16 cellular contexts compared by ENCODE assay signal in the genomic region with DNA sequence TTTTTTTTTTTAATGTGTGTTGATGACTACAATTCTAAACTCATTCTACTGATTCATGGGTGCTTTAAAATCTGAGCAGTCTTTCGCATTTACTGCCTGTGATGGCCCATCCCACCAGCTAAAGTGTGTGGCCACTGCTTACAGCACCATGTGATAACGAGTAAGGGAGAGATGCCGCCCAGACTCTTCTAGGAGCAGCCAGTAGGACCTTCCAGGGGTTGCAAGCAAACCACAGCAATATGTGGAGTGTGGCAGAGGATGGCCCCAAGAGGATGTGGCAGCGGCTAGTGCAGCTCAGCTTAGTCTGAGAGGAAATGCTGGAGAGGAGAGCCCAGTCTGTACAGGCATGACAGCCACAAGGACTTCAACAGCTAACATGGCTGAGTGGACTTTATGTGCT. TPM values are rescaled to one million over a fixed set of nuclear protein-coding genes. Genes with fewer than 3 reads are reported as not detected.
DNase-seq lines count a peak whose midpoint lies in the region; ATAC-seq, FAIRE-seq and TF ChIP-seq lines count a peak whose summit lies in the region.
"Had no signal": no experiment of that assay in that cellular context is flagged by ENCODE, and none has a peak within 500 bp of the region (broad histone marks: within the 10 kb centered on the region; RNA-seq: fewer than 3 reads in every experiment).

No MANE protein-coding gene starts in this region.

- RAD21 ChIA-PET in GM12878 (lab: Charles Lee; ENCODE audit: unreplicated experiment) = interaction anchor here (0.6 to 1.8 kb wide), 9 partner anchors 9 to 120 kb away, joined by 3 to 6 read pairs (median 3); no protein-coding TSS in a partner anchor

- SMC1A ChIA-PET in GM12878 (lab: Charles Lee; ENCODE audit: uncharacterized antibody, unreplicated experiment) = interaction anchor here (0.9 to 2.8 kb wide), 13 partner anchors 9 to 120 kb away, joined by 3 to 21 read pairs (median 5); partner anchors contain the start of gene IL1B

- H3K4me3 ChIP-seq in BLaER1 = no peak overlapping the region
- no peak overlapping the region for H3K4me3 ChIP-seq in GM12878
- H3K4me3 ChIP-seq in GM23248 = no peak overlapping the region

- intact Hi-C loops in GM12878 (cut with micrococcal nuclease; ENCODE audit: unreplicated experiment) = no loop called here

- no peaks in the 10 kb centered on the region for H3K79me2 ChIP-seq in GM12878 (ENCODE audit: control insufficient read depth, insufficient read depth, low read length)
- H3K79me2 ChIP-seq in GM23248 (ENCODE audit: insufficient read depth) = no peaks in the 10 kb centered on the region

- H2AFZ ChIP-seq in GM12878 (ENCODE audit: control insufficient read depth, low read depth, low read length) (no peak overlapping the region), GM23248 (no peak overlapping the region)

- H3F3A ChIP-seq in GM23248 (ENCODE audit: insufficient read depth) = peaks cover 16% of the 10 kb centered on the region

- H3K9me3 ChIP-seq in BLaER1 (peaks cover 14% of the 10 kb centered on the region; the same call in 1 of the 2 replicates), GM12878 (replicated peaks; ENCODE audit: control insufficient read depth, insufficient read depth, low read length) (no peaks in the 10 kb centered on the region), GM23248 (ENCODE audit: low read depth) (no peaks in the 10 kb centered on the region)

- FAIRE-seq in GM12878 (lab: Jason Lieb, UNC) = no peak
- FAIRE-seq: endometrium had no signal

- in situ Hi-C loops in GM12878 (cut with MboI) = no loop called here
- in situ Hi-C loops in GM23248 (cut with MboI) = no loop called here

- DNase-seq in SKM-1 treated with dmso at 0.1 percent for 144 hours (lab: John Stamatoyannopoulos, UW; ENCODE audit: unreplicated experiment) = peak; percentile 55
- DNase-seq in GM12878 (ENCODE audit: low read depth, low spot score) = no peak
- no peak for DNase-seq in GM23248
- no peak for DNase-seq in NCI-H82 (lab: John Stamatoyannopoulos, UW)
- no peak for DNase-seq in HT-29 (ENCODE audit: low spot score)
- no peak for DNase-seq in NCI-H510A treated with DMSO at 0.1 percent for 48 hours (lab: John Stamatoyannopoulos, UW)
- DNase-seq: activated T-cell treated with anti-CD3 and anti-CD28 coated beads, Interleukin-2, amount 50 U/mL, for 4 hours; C1 segment of cervical spinal cord; kidney glomerular epithelial cell; NCI-H2171 treated with DMSO at 0.1 percent for 48 hours; retina; stimulated activated CD4-positive, alpha-beta T cell treated with anti-CD3 and anti-CD28 coated beads, Interleukin-4, amount 100 ng/mL, for 4 hours had no signal

- H4K20me1 ChIP-seq in BLaER1 (no peaks in the 10 kb centered on the region), GM12878 (ENCODE audit: control insufficient read depth, insufficient read depth) (no peaks in the 10 kb centered on the region), GM23248 (ENCODE audit: insufficient read depth) (no peaks in the 10 kb centered on the region)

- H3K9me2 ChIP-seq in GM23248 (ENCODE audit: insufficient read depth) = no peaks in the 10 kb centered on the region

- BruUV-seq in GM12878 (replicated peaks; lab: Mats Ljungman, UMichigan) = no TSS peak

- H3K27ac ChIP-seq in BLaER1 (peak overlapping the region; percentile 42), GM12878 (ENCODE audit: control insufficient read depth, insufficient read depth) (no peak overlapping the region), GM23248 (no peak overlapping the region)

- H3K9ac ChIP-seq in BLaER1 (peak overlapping the region; percentile 1; the same call in 1 of the 2 replicates), GM12878 (ENCODE audit: control insufficient read depth, insufficient read depth, low read length) (no peak overlapping the region), GM23248 (no peak overlapping the region)

- 41% methylated on average over 4 of the region's 4 CpGs for WGBS in GM12878 (ENCODE audit: insufficient coverage, insufficient replicate concordance, low lambda C conversion rate, missing lambda C conversion rate)
- WGBS in GM23248 (ENCODE audit: low coverage in 1 of 2, low lambda C conversion rate in 2 of 2, missing lambda C conversion rate in 2 of 2), 2 experiments = 76 to 87% methylated on average over 4 of the region's 4 CpGs

- POLR2A ChIA-PET in GM12878 (lab: Charles Lee) = interaction anchor here (0.6 to 1.5 kb wide), 2 partner anchors 9 to 126 kb away, joined by 5 to 8 read pairs; no protein-coding TSS in a partner anchor

- no peaks in the 10 kb centered on the region for H3K36me3 ChIP-seq in BLaER1
- no peaks in the 10 kb centered on the region for H3K36me3 ChIP-seq in GM12878 (ENCODE audit: control insufficient read depth in 2 of 2, insufficient read depth in 2 of 2, low read length in 1 of 2)
- H3K36me3 ChIP-seq in GM23248 (ENCODE audit: low read depth) = no peaks in the 10 kb centered on the region

- peak; percentile 38 for ATAC-seq in GM18909 (IDR thresholded peaks at IDR 0.05; ENCODE audit: poor library complexity, unreplicated experiment)
- peak; percentile 59 for ATAC-seq in GM12878

- TF ChIP-seq RAD21 in GM12878 (IDR thresholded peaks at IDR 0.05; ENCODE audit: insufficient read depth, low read depth, low read length) = no peak

- H3K4me2 ChIP-seq in BLaER1 = peak overlapping the region; percentile 50
- 0 out of 2 replicates have a peak overlapping the region, but pooled peaks have one; percentile 33 for H3K4me2 ChIP-seq in GM12878 (ENCODE audit: control insufficient read depth, insufficient read depth)
- no peak overlapping the region for H3K4me2 ChIP-seq in GM23248 (ENCODE audit: unreplicated experiment)

- H3K27me3 ChIP-seq in BLaER1 (no peaks in the 10 kb centered on the region), GM12878 (replicated peaks in 1 of 2; ENCODE audit: control insufficient read depth in 2 of 2, insufficient read depth in 2 of 2, low read length in 1 of 2) (no peaks in the 10 kb centered on the region), GM23248 (replicated peaks; ENCODE audit: insufficient read depth) (no peaks in the 10 kb centered on the region)

- TF ChIP-seq CTCF in GM12878 (IDR thresholded peaks at IDR 0.05 in 2 of 3, conservative IDR thresholded peaks at IDR 0.05 in 1 of 3; ENCODE audit: control insufficient read depth in 2 of 3, extremely low read depth in 1 of 3, insufficient read depth in 1 of 3, low read depth in 3 of 3, low read length in 3 of 3) = no peak

- no peak for TF ChIP-seq EP300 in GM12878 (IDR thresholded peaks at IDR 0.05; ENCODE audit: borderline replicate concordance in 1 of 2, control insufficient read depth in 1 of 2, low read depth in 2 of 2, low read length in 2 of 2)

- H3K4me1 ChIP-seq in BLaER1 = peaks cover 58% of the 10 kb centered on the region
- H3K4me1 ChIP-seq in GM12878 (ENCODE audit: control insufficient read depth, insufficient read depth, low read length) = peaks cover 15% of the 10 kb centered on the region
- H3K4me1 ChIP-seq in GM23248 (ENCODE audit: insufficient read depth) = peaks cover 8% of the 10 kb centered on the region

- CTCF ChIA-PET in GM12878 (lab: Yijun Ruan, JAX) = interaction anchor here (0.8 to 2.2 kb wide), 6 partner anchors 9 to 317 kb away, joined by 3 to 13 read pairs (median 5); no protein-coding TSS in a partner anchor

- no peak for TF ChIP-seq POLR2A in GM12878 (IDR thresholded peaks at IDR 0.05; ENCODE audit: low read depth, low read length)

RNA-seq across cellular contexts. Expression of gene IL1B, which starts 14.9 kb away (rescaled TPM):
- 3.2 and 7.2 TPM in 2 replicates for total RNA-seq in GM12878 (2013; cell fraction: nucleolus; rRNA removed)
- 0.93 and 1.4 TPM in 2 replicates for total RNA-seq in GM12878 (2014; rRNA removed)
- total RNA-seq in GM12878 (2014; rRNA removed; fragmentation: Illumina TruSeq; extraction: Trizol) = 0.88 and 1.0 TPM in 2 replicates
- total RNA-seq in GM12878 (2021) = 0.64 and 0.72 TPM in 2 replicates
- polyA plus RNA-seq in GM12878 (2011; ENCODE audit: low read depth) = 1.4 TPM
- 0.30 and 0.35 TPM in 2 replicates for polyA plus RNA-seq in GM12878 (2011; rRNA removed)
- polyA plus RNA-seq in GM12878 (2011; cell fraction: cytosol; rRNA removed) = 0.15 and 0.17 TPM in 2 replicates
- 0.10 and 0.43 TPM in 2 replicates for polyA plus RNA-seq in GM12878 (2011; cell fraction: nucleus; rRNA removed)
- polyA plus RNA-seq in GM12878 (2012) = 1.5 and 2.0 TPM in 2 replicates
- polyA plus RNA-seq in GM12878 (2014; fragmentation: Illumina TruSeq; extraction: Trizol) = 1.3 and 1.4 TPM in 2 replicates
- 1 to 10 TPM in 1 of 2 experiments, under 1 TPM in 1; 0.57 to 1.6 TPM for polyA plus RNA-seq in GM12878 (2014; fragmentation: Nextera tagmentation; extraction: Ambion mirVana)
- polyA plus RNA-seq in GM12878 (2014; rRNA removed) = 0.88 and 1.2 TPM in 2 replicates
- under 1 TPM; 0.20 to 0.32 TPM for polyA plus RNA-seq in GM12878 (2016; fragmentation: Nextera tagmentation; extraction: Ambion mirVana)
- 0.93 TPM in 1 of 2 replicates, not detected in the other for polyA minus RNA-seq in GM12878 (2011; rRNA and poly(A)+ RNA removed)
- not detected in 2 replicates for polyA minus RNA-seq in GM12878 (2011; cell fraction: cytosol; rRNA and poly(A)+ RNA removed)
- 0.36 TPM in 1 of 2 replicates, not detected in the other for polyA minus RNA-seq in GM12878 (2011; cell fraction: nucleus; rRNA and poly(A)+ RNA removed)
- 0.86 and 3.8 TPM in 2 replicates for total RNA-seq in GM23248 (2014; rRNA removed; shearing (Covaris generic))
- 1.1 and 2.2 TPM in 2 replicates for polyA plus RNA-seq in GM23248 (2016; fragmentation: Nextera tagmentation; extraction: Ambion mirVana)
- 0.13 and 0.20 TPM in 2 replicates for total RNA-seq in HT-29 (2014; rRNA removed; shearing (Covaris generic))
- total RNA-seq: T-helper 1 cell treated with Interleukin-12 subunit alpha and Interleukin-12 subunit beta and Interleukin-4 antibody, amounts not matched to agents 30 ng/mL and 1 ng/mL, for 36 hours had no signal

RNA-seq across cellular contexts. Expression of gene IL1A, which starts 37.4 kb away (rescaled TPM):
- total RNA-seq in GM12878 (2013; cell fraction: nucleolus; rRNA removed) = not detected in 2 replicates
- total RNA-seq in GM12878 (2014; rRNA removed) = 7.7 and 10.6 TPM in 2 replicates
- 8.2 and 9.5 TPM in 2 replicates for total RNA-seq in GM12878 (2014; rRNA removed; fragmentation: Illumina TruSeq; extraction: Trizol)
- 6.1 and 6.6 TPM in 2 replicates for total RNA-seq in GM12878 (2021)
- polyA plus RNA-seq in GM12878 (2011; ENCODE audit: low read depth) = 4.5 TPM
- polyA plus RNA-seq in GM12878 (2011; rRNA removed) = 0.10 TPM in 1 of 2 replicates, not detected in the other
- not detected in 2 replicates for polyA plus RNA-seq in GM12878 (2011; cell fraction: cytosol; rRNA removed)
- not detected in 2 replicates for polyA plus RNA-seq in GM12878 (2011; cell fraction: nucleus; rRNA removed)
- polyA plus RNA-seq in GM12878 (2012) = 4.3 and 5.9 TPM in 2 replicates
- polyA plus RNA-seq in GM12878 (2014; fragmentation: Illumina TruSeq; extraction: Trizol) = 8.3 and 14.3 TPM in 2 replicates
- 1 to 10 TPM; 5.7 to 8.7 TPM for polyA plus RNA-seq in GM12878 (2014; fragmentation: Nextera tagmentation; extraction: Ambion mirVana)
- polyA plus RNA-seq in GM12878 (2014; rRNA removed) = 5.6 and 7.2 TPM in 2 replicates
- 1 to 10 TPM; 3.2 to 3.8 TPM for polyA plus RNA-seq in GM12878 (2016; fragmentation: Nextera tagmentation; extraction: Ambion mirVana)
- not detected in 2 replicates for polyA minus RNA-seq in GM12878 (2011; rRNA and poly(A)+ RNA removed)
- not detected in 2 replicates for polyA minus RNA-seq in GM12878 (2011; cell fraction: cytosol; rRNA and poly(A)+ RNA removed)
- not detected in 2 replicates for polyA minus RNA-seq in GM12878 (2011; cell fraction: nucleus; rRNA and poly(A)+ RNA removed)
- 0.54 TPM in 1 of 2 replicates, not detected in the other for total RNA-seq in GM23248 (2014; rRNA removed; shearing (Covaris generic))
- 0.14 TPM in 1 of 2 replicates, not detected in the other for polyA plus RNA-seq in GM23248 (2016; fragmentation: Nextera tagmentation; extraction: Ambion mirVana)
- total RNA-seq in HT-29 (2014; rRNA removed; shearing (Covaris generic)) = not detected in 2 replicates

RNA-seq across cellular contexts. Expression of gene CKAP2L, which starts 57.3 kb away (rescaled TPM):
- total RNA-seq in GM12878 (2013; cell fraction: nucleolus; rRNA removed) = 21.8 and 25.7 TPM in 2 replicates
- 18.1 and 21.1 TPM in 2 replicates for total RNA-seq in GM12878 (2014; rRNA removed)
- total RNA-seq in GM12878 (2014; rRNA removed; fragmentation: Illumina TruSeq; extraction: Trizol) = 18.2 and 19.0 TPM in 2 replicates
- total RNA-seq in GM12878 (2021) = 20.7 and 23.7 TPM in 2 replicates
- 6.5 TPM for polyA plus RNA-seq in GM12878 (2011; ENCODE audit: low read depth)
- polyA plus RNA-seq in GM12878 (2011; rRNA removed) = 14.9 and 20.8 TPM in 2 replicates
- polyA plus RNA-seq in GM12878 (2011; cell fraction: cytosol; rRNA removed) = 5.2 and 5.7 TPM in 2 replicates
- polyA plus RNA-seq in GM12878 (2011; cell fraction: nucleus; rRNA removed) = 5.7 and 6.7 TPM in 2 replicates
- 7.9 and 8.2 TPM in 2 replicates for polyA plus RNA-seq in GM12878 (2012)
- 30.6 and 38.3 TPM in 2 replicates for polyA plus RNA-seq in GM12878 (2014; fragmentation: Illumina TruSeq; extraction: Trizol)
- polyA plus RNA-seq in GM12878 (2014; fragmentation: Nextera tagmentation; extraction: Ambion mirVana) = 10 to 100 TPM; 10.5 to 19.7 TPM
- 13.7 and 14.5 TPM in 2 replicates for polyA plus RNA-seq in GM12878 (2014; rRNA removed)
- polyA plus RNA-seq in GM12878 (2016; fragmentation: Nextera tagmentation; extraction: Ambion mirVana) = 10 to 100 TPM; 27.4 to 37.4 TPM
- polyA minus RNA-seq in GM12878 (2011; rRNA and poly(A)+ RNA removed) = 10.6 and 14.6 TPM in 2 replicates
- 4.5 and 7.5 TPM in 2 replicates for polyA minus RNA-seq in GM12878 (2011; cell fraction: cytosol; rRNA and poly(A)+ RNA removed)
- polyA minus RNA-seq in GM12878 (2011; cell fraction: nucleus; rRNA and poly(A)+ RNA removed) = 14.0 and 18.1 TPM in 2 replicates
- 5.2 and 6.6 TPM in 2 replicates for total RNA-seq in GM23248 (2014; rRNA removed; shearing (Covaris generic))
- 9.0 and 10.9 TPM in 2 replicates for polyA plus RNA-seq in GM23248 (2016; fragmentation: Nextera tagmentation; extraction: Ambion mirVana)
- total RNA-seq in HT-29 (2014; rRNA removed; shearing (Covaris generic)) = 2.5 and 4.0 TPM in 2 replicates
